Comparison of ENCODE assay signal across 8 cellular contexts in the genomic region with DNA sequence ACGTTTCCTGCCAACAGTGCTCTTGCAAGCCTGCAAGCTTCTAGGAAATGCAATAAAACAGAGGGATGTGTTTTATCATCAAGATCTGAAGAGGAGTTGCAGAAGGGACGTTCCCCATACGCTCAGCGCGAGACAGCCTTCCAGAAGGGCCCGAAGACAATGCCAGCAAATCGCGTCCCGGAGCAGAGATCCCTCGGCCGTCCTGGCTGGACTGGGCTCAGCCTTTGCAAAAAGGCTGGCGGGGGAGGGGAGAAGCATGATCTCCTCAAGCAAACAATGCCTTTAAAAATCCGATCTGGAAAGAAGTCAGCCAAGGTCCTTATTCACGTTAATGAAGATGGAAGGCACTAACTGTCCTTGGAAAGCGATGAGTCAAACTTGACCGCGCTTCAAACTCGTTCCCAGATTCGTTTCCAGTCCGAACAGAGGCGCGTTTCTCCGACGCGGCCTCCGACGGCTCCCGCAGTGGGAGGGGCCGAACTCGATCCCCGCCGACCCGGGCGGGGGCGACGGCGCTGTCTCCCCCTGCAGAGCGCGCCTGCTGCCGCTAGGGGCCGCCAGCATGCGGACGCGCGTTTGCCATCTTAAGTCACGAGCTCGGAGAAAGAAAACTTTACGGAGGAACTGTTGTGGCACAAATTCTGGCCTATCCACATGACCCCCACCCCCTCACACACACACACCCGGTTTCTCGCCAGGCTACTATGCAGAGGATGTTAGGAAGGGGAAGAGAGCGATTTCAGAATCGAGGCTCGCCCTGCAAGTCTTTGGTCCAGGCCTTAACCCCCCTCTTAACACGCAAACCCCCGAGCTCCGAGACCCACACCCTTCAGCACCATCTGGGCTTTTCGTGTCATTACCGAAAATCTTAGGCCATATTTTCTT. TPM values are rescaled to one million over a fixed set of nuclear protein-coding genes. Genes with fewer than 3 reads are reported as not detected.
A peak's percentile ranks its signal among the peaks of the same experiment; 100 is the strongest.
DNase-seq lines count a peak whose midpoint lies in the region; ATAC-seq and TF ChIP-seq lines count a peak whose summit lies in the region.

No MANE protein-coding gene starts in this region.

- H3K36me3 ChIP-seq in SK-N-MC (ENCODE audit: insufficient read depth, low read length) (peaks cover 47% of the 10 kb centered on the region), osteoblast (ENCODE audit: insufficient read depth, low read length) (no peaks in the 10 kb centered on the region), tibial nerve (peaks cover 0 to under 1% (median 0%) of the 10 kb centered on the region in 3 donors)

- intact Hi-C loops in Right ventricle myocardium inferior (cut with DNase I), result loop anchor here (2.0 to 10.0 kb wide), 13 partner anchors 312 to 1493 kb away; partner anchors contain the start of gene LPP

- TF ChIP-seq CTCF in 22Rv1 (IDR thresholded peaks at IDR 0.05) (peak; percentile 94), GM12873 (IDR thresholded peaks at IDR 0.05; ENCODE audit: insufficient read depth, low read depth, low read length, missing control alignments) (peak; percentile 98), osteoblast (IDR thresholded peaks at IDR 0.05; ENCODE audit: extremely low read depth, low read depth, low read length) (peak; percentile 95), tibial nerve (IDR thresholded peaks at IDR 0.05) (peak; percentile 97 to 100 (median 98))

- no peaks in the 10 kb centered on the region for H3K27me3 Mint-ChIP-seq in activated naive CD8-positive, alpha-beta T cell treated with anti-CD3 and anti-CD28 coated beads, Interleukin-2, amount 50 U/mL, for 24 hours

- peaks cover 89% of the 10 kb centered on the region for H3K79me2 ChIP-seq in osteoblast (ENCODE audit: insufficient read depth, low read length)

- H4K20me1 ChIP-seq in osteoblast (ENCODE audit: insufficient read depth, low read length), result peaks cover 28% of the 10 kb centered on the region

- DNase-seq in HuH-7 (ENCODE audit: low spot score) (peak; percentile 77), SK-N-MC (ENCODE audit: low read depth, low spot score) (no peak), Right ventricle myocardium inferior (ENCODE audit: missing footprints) (peak; percentile 94), osteoblast (ENCODE audit: insufficient read length, low spot score, missing footprints) (peak; percentile 84), tibial nerve (ENCODE audit: low spot score in 2 of 2) (peak; percentile 65 to 87)
- DNase-seq in activated naive CD8-positive, alpha-beta T cell treated with anti-CD3 and anti-CD28 coated beads, Interleukin-2, amount 50 U/mL, for 24 hours, result peak; percentile 84

- H3K9ac ChIP-seq in SK-N-MC (ENCODE audit: insufficient read length), result peak overlapping the region; percentile 97

- peak overlapping the region; percentile 74 for H2AFZ ChIP-seq in osteoblast (ENCODE audit: low read length)

- H3K4me1 ChIP-seq in osteoblast (ENCODE audit: insufficient read depth, low read length) (peaks cover 55% of the 10 kb centered on the region), tibial nerve (peaks cover 0 to 46% (median 29%) of the 10 kb centered on the region in 4 donors)

- H3K9me3 ChIP-seq in SK-N-MC (ENCODE audit: low read depth, low read length) (no peaks in the 10 kb centered on the region), osteoblast (ENCODE audit: low read depth, low read length) (no peaks in the 10 kb centered on the region), tibial nerve (no peaks in the 10 kb centered on the region)

- peak; percentile 22 to 70 for TF ChIP-seq POLR2A in tibial nerve (IDR thresholded peaks at IDR 0.05)

- H3K27ac ChIP-seq in 22Rv1 (peak overlapping the region; percentile 97), SK-N-MC (peak overlapping the region; percentile 87), osteoblast (ENCODE audit: low read depth, low read length) (peak overlapping the region; percentile 100), tibial nerve (peak overlapping the region; percentile 97 to 100 (median 98))

- ATAC-seq in activated naive CD8-positive, alpha-beta T cell treated with anti-CD3 and anti-CD28 coated beads, Interleukin-2, amount 50 U/mL, for 24 hours, result peak; percentile 5
- ATAC-seq in Right ventricle myocardium inferior, result peak; percentile 23

- H3K4me2 ChIP-seq in osteoblast (ENCODE audit: insufficient read depth, low read length), result peak overlapping the region; percentile 100

- H3K36me3 Mint-ChIP-seq in activated naive CD8-positive, alpha-beta T cell treated with anti-CD3 and anti-CD28 coated beads, Interleukin-2, amount 50 U/mL, for 24 hours (ENCODE audit: low read depth), result peaks cover 8% of the 10 kb centered on the region

- H3K9me3 Mint-ChIP-seq in activated naive CD8-positive, alpha-beta T cell treated with anti-CD3 and anti-CD28 coated beads, Interleukin-2, amount 50 U/mL, for 24 hours, result no peaks in the 10 kb centered on the region

- H3K27ac Mint-ChIP-seq in activated naive CD8-positive, alpha-beta T cell treated with anti-CD3 and anti-CD28 coated beads, Interleukin-2, amount 50 U/mL, for 24 hours, result peak overlapping the region; percentile 100

- peak overlapping the region; percentile 87 for H3K4me3 ChIP-seq in SK-N-MC
- H3K4me3 ChIP-seq in osteoblast (ENCODE audit: insufficient read depth, low read length), result peak overlapping the region; percentile 93
- peak overlapping the region; percentile 76 to 91 (median 81) for H3K4me3 ChIP-seq in tibial nerve

- TF ChIP-seq EP300 in tibial nerve (IDR thresholded peaks at IDR 0.05), result peak; percentile 69 to 88

- H3K4me1 Mint-ChIP-seq in activated naive CD8-positive, alpha-beta T cell treated with anti-CD3 and anti-CD28 coated beads, Interleukin-2, amount 50 U/mL, for 24 hours, result peaks cover 65% of the 10 kb centered on the region

- H3K27me3 ChIP-seq in osteoblast (ENCODE audit: insufficient read depth, low read length) (no peaks in the 10 kb centered on the region), tibial nerve (no peaks in the 10 kb centered on the region)

- peak overlapping the region; percentile 95 for H3K4me3 Mint-ChIP-seq in activated naive CD8-positive, alpha-beta T cell treated with anti-CD3 and anti-CD28 coated beads, Interleukin-2, amount 50 U/mL, for 24 hours

- 1 to 3% methylated on average over 41 to 55 of the region's 58 CpGs for WGBS in tibial nerve, 2 donors

RNA-seq across cellular contexts. Expression of gene BCL6, which starts 5.5 kb away (rescaled TPM):
- 95.5 TPM for total RNA-seq in Right ventricle myocardium inferior
- 35.4 and 40.2 TPM in 2 replicates for total RNA-seq in osteoblast
- 100 to 1,000 TPM; 272 to 500 (median 305) TPM for total RNA-seq in tibial nerve

RNA-seq across cellular contexts. Expression of gene RTP2, which starts 37.4 kb away (rescaled TPM):
- total RNA-seq in Right ventricle myocardium inferior (not detected), osteoblast (not detected in 2 replicates), tibial nerve (not detected)
